ENCODE assay signal across 1 cellular context in the genomic region with DNA sequence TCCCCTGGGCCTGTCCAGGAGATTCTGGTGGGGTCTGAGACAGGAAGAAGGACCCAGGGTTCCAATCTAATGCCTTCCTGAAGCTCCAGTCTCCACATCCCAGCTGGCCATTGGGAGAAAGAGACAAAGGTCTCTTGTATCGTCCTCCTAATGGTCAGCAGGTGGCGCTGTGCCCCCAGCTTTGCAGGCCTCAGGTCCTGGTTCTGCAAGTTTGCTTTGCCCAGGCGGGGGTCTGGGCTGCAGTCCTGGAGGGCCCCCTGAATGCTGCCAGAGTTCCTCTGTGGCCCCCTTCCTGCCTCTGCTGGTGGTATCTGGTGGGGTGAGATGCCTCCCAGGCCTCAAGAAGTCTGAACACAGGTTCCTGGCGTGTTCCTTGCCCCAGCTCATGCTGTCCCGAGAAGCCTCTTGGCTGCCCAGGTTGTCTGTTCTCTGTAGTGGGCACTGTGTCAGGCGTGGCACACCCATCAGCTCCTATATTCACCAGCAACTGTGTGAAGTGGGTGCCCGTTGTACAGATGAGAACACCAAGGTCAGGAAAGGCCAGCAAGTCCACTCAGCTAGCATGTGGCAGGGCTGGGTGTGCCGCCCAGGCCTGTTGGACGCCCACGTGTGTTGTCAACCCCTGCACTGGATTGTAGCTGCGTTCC.
TF ChIP-seq lines count a peak whose summit lies in the region.

No MANE protein-coding gene starts in this region.

TF ChIP-seq in SK-N-SH, 30 proteins besides CTCF, POLR2A, EP300 and RAD21 (continued from another document):
- TF ChIP-seq, protein P1, sequence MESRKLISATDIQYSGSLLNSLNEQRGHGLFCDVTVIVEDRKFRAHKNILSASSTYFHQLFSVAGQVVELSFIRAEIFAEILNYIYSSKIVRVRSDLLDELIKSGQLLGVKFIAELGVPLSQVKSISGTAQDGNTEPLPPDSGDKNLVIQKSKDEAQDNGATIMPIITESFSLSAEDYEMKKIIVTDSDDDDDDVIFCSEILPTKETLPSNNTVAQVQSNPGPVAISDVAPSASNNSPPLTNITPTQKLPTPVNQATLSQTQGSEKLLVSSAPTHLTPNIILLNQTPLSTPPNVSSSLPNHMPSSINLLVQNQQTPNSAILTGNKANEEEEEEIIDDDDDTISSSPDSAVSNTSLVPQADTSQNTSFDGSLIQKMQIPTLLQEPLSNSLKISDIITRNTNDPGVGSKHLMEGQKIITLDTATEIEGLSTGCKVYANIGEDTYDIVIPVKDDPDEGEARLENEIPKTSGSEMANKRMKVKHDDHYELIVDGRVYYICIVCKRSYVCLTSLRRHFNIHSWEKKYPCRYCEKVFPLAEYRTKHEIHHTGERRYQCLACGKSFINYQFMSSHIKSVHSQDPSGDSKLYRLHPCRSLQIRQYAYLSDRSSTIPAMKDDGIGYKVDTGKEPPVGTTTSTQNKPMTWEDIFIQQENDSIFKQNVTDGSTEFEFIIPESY (IDR thresholded peaks at IDR 0.05; ENCODE audit: borderline replicate concordance, low read depth): no peak
- TF ChIP-seq TAF1 (IDR thresholded peaks at IDR 0.05; ENCODE audit: borderline replicate concordance, low read depth, low read length): no peak
- peak; percentile 57 for TF ChIP-seq SMC3 (IDR thresholded peaks at IDR 0.05; ENCODE audit: low read depth, low read length)
